8 cellular contexts compared by ENCODE assay signal in the genomic region with DNA sequence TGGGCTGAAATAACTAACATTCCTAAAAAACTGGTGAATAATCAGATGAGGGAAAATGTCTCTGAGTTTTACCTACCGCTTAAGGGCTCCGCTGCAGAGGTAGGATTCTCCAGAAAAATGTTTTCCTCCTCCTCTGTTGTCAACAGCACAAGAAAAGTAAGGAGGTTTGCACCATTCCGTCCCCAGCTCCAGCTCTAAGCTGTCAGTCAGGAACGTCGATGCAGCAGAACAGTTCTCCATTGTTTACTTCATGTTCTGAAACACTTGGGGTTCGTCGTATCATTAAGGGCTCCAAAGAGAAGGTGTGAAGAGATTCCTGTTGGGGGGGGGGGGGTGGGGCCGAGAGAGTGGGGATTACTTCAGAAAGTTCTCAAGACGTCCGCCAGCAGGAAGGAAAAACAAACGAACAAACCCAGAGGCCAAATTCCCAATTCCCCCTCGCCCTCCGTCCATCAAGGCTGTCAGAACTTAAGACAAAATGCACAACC. TPM values are rescaled to one million over a fixed set of nuclear protein-coding genes. Genes with fewer than 3 reads are reported as not detected.
DNase-seq lines count a peak whose midpoint lies in the region; ATAC-seq and TF ChIP-seq lines count a peak whose summit lies in the region.

No MANE protein-coding gene starts in this region.

- peaks cover 19% of the 10 kb centered on the region for H3K27me3 Mint-ChIP-seq in T-helper 1 cell treated with Interleukin-12 subunit alpha and Interleukin-12 subunit beta and Interleukin-4 antibody, amounts not matched to agents 30 μg/mL and 1 μg/mL, for 36 hours (ENCODE audit: low read depth)
- no peaks in the 10 kb centered on the region for H3K27me3 Mint-ChIP-seq in progenitor cell of endocrine pancreas

- peaks cover 15% of the 10 kb centered on the region for H3K36me3 Mint-ChIP-seq in T-helper 1 cell treated with Interleukin-12 subunit alpha and Interleukin-12 subunit beta and Interleukin-4 antibody, amounts not matched to agents 30 μg/mL and 1 μg/mL, for 36 hours (ENCODE audit: low read depth)
- H3K36me3 Mint-ChIP-seq in progenitor cell of endocrine pancreas (ENCODE audit: insufficient read depth) = peaks cover 5% of the 10 kb centered on the region

- no peaks in the 10 kb centered on the region for H3K9me3 Mint-ChIP-seq in T-helper 1 cell treated with Interleukin-12 subunit alpha and Interleukin-12 subunit beta and Interleukin-4 antibody, amounts not matched to agents 30 μg/mL and 1 μg/mL, for 36 hours
- no peaks in the 10 kb centered on the region for H3K9me3 Mint-ChIP-seq in progenitor cell of endocrine pancreas (ENCODE audit: low read depth)

- peak overlapping the region; percentile 86 for H3K27ac Mint-ChIP-seq in T-helper 1 cell treated with Interleukin-12 subunit alpha and Interleukin-12 subunit beta and Interleukin-4 antibody, amounts not matched to agents 30 μg/mL and 1 μg/mL, for 36 hours
- peak overlapping the region; percentile 95 for H3K27ac Mint-ChIP-seq in progenitor cell of endocrine pancreas

- peak overlapping the region; percentile 76 to 99 for H3K4me3 ChIP-seq in foreskin fibroblast (ENCODE audit: low read depth in 1 of 2, low read length in 2 of 2)

- TF ChIP-seq CTCF in foreskin fibroblast (IDR thresholded peaks at IDR 0.05; ENCODE audit: low read depth, low read length) (no peak), progenitor cell of endocrine pancreas (IDR thresholded peaks at IDR 0.05; ENCODE audit: unreplicated experiment) (no peak)

- H3K4me1 Mint-ChIP-seq in T-helper 1 cell treated with Interleukin-12 subunit alpha and Interleukin-12 subunit beta and Interleukin-4 antibody, amounts not matched to agents 30 μg/mL and 1 μg/mL, for 36 hours (ENCODE audit: low read depth) = peaks cover 32% of the 10 kb centered on the region
- peaks cover 23% of the 10 kb centered on the region for H3K4me1 Mint-ChIP-seq in progenitor cell of endocrine pancreas (ENCODE audit: low read depth)

- peak overlapping the region; percentile 92 for H3K4me3 Mint-ChIP-seq in T-helper 1 cell treated with Interleukin-12 subunit alpha and Interleukin-12 subunit beta and Interleukin-4 antibody, amounts not matched to agents 30 μg/mL and 1 μg/mL, for 36 hours
- peak overlapping the region; percentile 88 for H3K4me3 Mint-ChIP-seq in progenitor cell of endocrine pancreas (ENCODE audit: low read depth)

- ATAC-seq in HG02943 (IDR thresholded peaks at IDR 0.05; ENCODE audit: low read depth, unreplicated experiment) = peak; percentile 3

- DNase-seq in stimulated activated naive CD4-positive, alpha-beta T cell treated with Interleukin-2 at 50 U/mL for 16 hours (lab: John Stamatoyannopoulos, UW) = peak; percentile 22
- no peak for DNase-seq in stimulated activated naive CD4-positive, alpha-beta T cell (lab: John Stamatoyannopoulos, UW)
- DNase-seq in foreskin fibroblast = peak in 1 of 2 donors; percentile 26
- DNase-seq in progenitor cell of endocrine pancreas (ENCODE audit: low spot score, unreplicated experiment) = no peak
- no peak for DNase-seq in DMS153 treated with DMSO at 0.1 percent for 48 hours (lab: John Stamatoyannopoulos, UW; ENCODE audit: unreplicated experiment)
- DNase-seq in GM19240 (ENCODE audit: insufficient read length, low spot score) = no peak

RNA-seq across cellular contexts. Expression of gene MMS22L, which starts 0.7 kb away (rescaled TPM):
- 20.2 and 24.0 TPM in 2 replicates for total RNA-seq in progenitor cell of endocrine pancreas
